ENCODE assay signal across 1 cellular context in the genomic region with DNA sequence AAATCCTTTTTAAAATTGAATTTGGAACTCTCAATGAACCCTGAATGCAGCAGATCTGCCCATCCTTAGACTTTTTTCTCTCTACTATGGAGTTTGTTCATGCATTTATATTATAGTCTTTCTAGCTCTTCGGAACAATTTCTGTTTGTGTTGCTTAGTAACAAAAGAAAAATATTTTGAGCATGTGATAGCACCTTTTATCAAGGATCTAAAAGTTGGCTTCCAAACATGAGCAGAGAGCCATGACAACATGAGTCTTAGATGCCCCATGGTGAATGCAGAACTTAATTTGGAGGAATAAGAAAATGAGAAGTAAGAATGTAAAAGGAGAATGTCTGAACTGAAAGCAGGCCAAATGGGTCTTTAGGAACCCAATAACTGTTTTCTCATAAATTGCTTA.
TF ChIP-seq lines count a peak whose summit lies in the region.

No MANE protein-coding gene starts in this region.

TF ChIP-seq in GM23338, 12 proteins besides CTCF, POLR2A, EP300 and RAD21 (continued from another document):
- TF ChIP-seq ZNF462 (CRISPR knock-in tag; IDR thresholded peaks at IDR 0.05): no peak
TF ChIP-seq in GM23338: peak in this region for 0.
